15 cellular contexts compared by ENCODE assay signal in genomic region chr1:22533244-22533643, GRCh38. TPM values are rescaled to one million over a fixed set of nuclear protein-coding genes. Genes with fewer than 3 reads are reported as not detected.
"Had no signal": no experiment of that assay in that cellular context is flagged by ENCODE, and none has a peak within 500 bp of the region (broad histone marks: within the 10 kb centered on the region; RNA-seq: fewer than 3 reads in every experiment).

No MANE protein-coding gene starts in this region.

- H3K9me3 Mint-ChIP-seq: activated naive CD4-positive, alpha-beta T cell treated with anti-CD3 and anti-CD28 coated beads, Interleukin-2, amount 50 U/mL, for 72 hours; activated T-cell treated with anti-CD3 and anti-CD28 coated beads, Interleukin-2, amount 50 U/mL, for 24 hours; stimulated activated effector memory CD8-positive, alpha-beta T cell treated with anti-CD3 and anti-CD28 coated beads, Interleukin-12 subunit alpha, Interleukin-12 subunit beta, amount 100 ng/mL, for 72 hours had no signal

- H3K9me3 ChIP-seq: tibial artery, vagina had no signal

- H3K27me3 ChIP-seq: brain microvascular endothelial cell, hepatocyte, tibial artery, vagina had no signal

- H3K4me3 Mint-ChIP-seq: activated CD8-positive, alpha-beta memory T cell treated with anti-CD3 and anti-CD28 coated beads, Interleukin-2, amount 10 ng/mL, durations not matched to agents 7 days and 5 days; activated T-cell treated with anti-CD3 and anti-CD28 coated beads, Interleukin-2, amount 50 U/mL, for 24 hours; stimulated activated effector memory CD8-positive, alpha-beta T cell treated with anti-CD3 and anti-CD28 coated beads, Interleukin-12 subunit alpha, Interleukin-12 subunit beta, amount 100 ng/mL, for 72 hours had no signal

- H3K27ac ChIP-seq: brain microvascular endothelial cell, hepatocyte, parathyroid adenoma, tibial artery, vagina had no signal

- H3K36me3 ChIP-seq: brain microvascular endothelial cell, vagina had no signal

- H3K4me1 Mint-ChIP-seq: activated CD8-positive, alpha-beta memory T cell treated with anti-CD3 and anti-CD28 coated beads, Interleukin-2, amount 10 ng/mL, durations not matched to agents 7 days and 5 days had no signal

- H3K4me1 ChIP-seq: parathyroid adenoma had no signal

- H3K36me3 Mint-ChIP-seq: activated CD8-positive, alpha-beta memory T cell treated with anti-CD3 and anti-CD28 coated beads, Interleukin-2, amount 10 ng/mL, durations not matched to agents 7 days and 5 days; activated naive CD4-positive, alpha-beta T cell treated with anti-CD3 and anti-CD28 coated beads, Interleukin-2, amount 50 U/mL, for 72 hours had no signal

- H3K27me3 Mint-ChIP-seq: activated CD8-positive, alpha-beta memory T cell treated with anti-CD3 and anti-CD28 coated beads, Interleukin-2, amount 10 ng/mL, durations not matched to agents 7 days and 5 days; activated T-cell treated with anti-CD3 and anti-CD28 coated beads, Interleukin-2, amount 50 U/mL, for 24 hours had no signal

- H3K4me3 ChIP-seq: hepatocyte, smooth muscle cell, tibial artery, vagina had no signal

- H3K27ac Mint-ChIP-seq: activated CD8-positive, alpha-beta memory T cell treated with anti-CD3 and anti-CD28 coated beads, Interleukin-2, amount 10 ng/mL, durations not matched to agents 7 days and 5 days; activated naive CD4-positive, alpha-beta T cell treated with anti-CD3 and anti-CD28 coated beads, Interleukin-2, amount 50 U/mL, for 72 hours; activated T-cell treated with anti-CD3 and anti-CD28 coated beads, Interleukin-2, amount 50 U/mL, for 24 hours; stimulated activated effector memory CD8-positive, alpha-beta T cell treated with anti-CD3 and anti-CD28 coated beads, Interleukin-12 subunit alpha, Interleukin-12 subunit beta, amount 100 ng/mL, for 72 hours had no signal

- DNase-seq: activated CD8-positive, alpha-beta memory T cell treated with anti-CD3 and anti-CD28 coated beads, Interleukin-2, amount 10 ng/mL, durations not matched to agents 7 days and 5 days; activated effector memory CD4-positive, alpha-beta T cell treated with Interleukin-2 at 50 U/mL for 16 hours; activated T-cell treated with anti-CD3 and anti-CD28 coated beads, Interleukin-2, amount 50 U/mL, for 24 hours; amygdala; brain microvascular endothelial cell; tibial artery had no signal

RNA-seq across cellular contexts. Expression of gene EPHA8, which starts 30.0 kb away (rescaled TPM):
- total RNA-seq: activated CD8-positive, alpha-beta memory T cell treated with anti-CD3 and anti-CD28 coated beads, Interleukin-2, amount 10 ng/mL, durations not matched to agents 7 days and 5 days; activated naive CD4-positive, alpha-beta T cell treated with anti-CD3 and anti-CD28 coated beads, Interleukin-2, amount 50 U/mL, for 72 hours; epithelial cell of proximal tubule; hepatocyte; kidney epithelial cell; mesenteric fat pad; smooth muscle cell; vagina had no signal
